Comparison of ENCODE assay signal across 28 cellular contexts in the genomic region with DNA sequence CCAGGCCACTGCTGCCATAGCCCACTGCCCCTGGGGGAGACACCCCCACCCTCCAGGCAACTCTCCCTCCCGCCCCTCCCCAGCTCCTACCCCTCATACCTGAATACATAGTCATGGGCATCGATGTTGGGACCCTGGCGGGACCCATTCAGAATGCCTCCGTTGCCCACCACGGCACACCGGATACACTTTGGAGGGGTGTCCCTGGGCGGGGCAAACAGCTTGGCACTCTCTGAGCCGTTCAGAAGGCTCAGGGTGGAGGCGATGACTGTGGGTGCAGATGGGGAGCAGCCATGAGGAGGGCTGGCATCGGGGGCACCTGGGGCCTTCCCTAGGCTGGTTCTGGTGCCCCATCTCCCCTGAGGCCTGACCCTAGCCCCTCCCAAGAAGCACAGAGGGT. TPM values are rescaled to one million over a fixed set of nuclear protein-coding genes. Genes with fewer than 3 reads are reported as not detected.
"Had no signal": no experiment of that assay in that cellular context is flagged by ENCODE, and none has a peak within 500 bp of the region (broad histone marks: within the 10 kb centered on the region; RNA-seq: fewer than 3 reads in every experiment).

No MANE protein-coding gene starts in this region.

- H3K36me3 Mint-ChIP-seq: natural killer cell treated with Interleukin-12 subunit alpha and Interleukin-12 subunit beta and Interleukin-15 and Interleukin-18, amount 100 ng/mL, for 72 hours had no signal

- H3K27ac Mint-ChIP-seq: natural killer cell treated with Interleukin-12 subunit alpha and Interleukin-12 subunit beta and Interleukin-15 and Interleukin-18, amount 100 ng/mL, for 72 hours; progenitor cell of endocrine pancreas had no signal

- H3K27me3 ChIP-seq: foreskin keratinocyte, hepatocyte, left lung, right lobe of liver, stomach, thyroid gland, upper lobe of left lung had no signal

- H3K4me3 Mint-ChIP-seq: natural killer cell treated with Interleukin-12 subunit alpha and Interleukin-12 subunit beta and Interleukin-15 and Interleukin-18, amount 100 ng/mL, for 72 hours had no signal

- DNase-seq: dermis blood vessel endothelial cell; effector memory CD4-positive, alpha-beta T cell; foreskin keratinocyte; heart left ventricle; left cardiac atrium; left lung; right lobe of liver; small intestine; stimulated activated CD4-positive, alpha-beta T cell treated with anti-CD3 and anti-CD28 coated beads, Interleukin-15, amount 100 ng/mL, for 24 hours; stimulated activated CD4-positive, alpha-beta T cell treated with anti-CD3 and anti-CD28 coated beads, Interleukin-2, amount 100 ng/mL, for 48 hours; stimulated activated CD8-positive, alpha-beta memory T cell treated with anti-CD3 and anti-CD28 coated beads, Interleukin-4, amount 100 ng/mL, for 48 hours; stimulated activated naive CD4-positive, alpha-beta T cell treated with Interleukin-2 at 50 U/mL for 16 hours; stomach; thyroid gland; upper lobe of left lung had no signal

- H3K4me2 ChIP-seq: hepatocyte had no signal

- H3K9me3 Mint-ChIP-seq: natural killer cell treated with Interleukin-12 subunit alpha and Interleukin-12 subunit beta and Interleukin-15 and Interleukin-18, amount 100 ng/mL, for 72 hours; neural crest cell had no signal

- H3K9me3 ChIP-seq: esophagus muscularis mucosa, gastroesophageal sphincter, heart left ventricle, left lung, right lobe of liver, stomach, thyroid gland, upper lobe of left lung had no signal

- H3K27ac ChIP-seq: coronary artery, esophagus muscularis mucosa, foreskin keratinocyte, heart left ventricle, hepatocyte, left lung, parathyroid adenoma, right lobe of liver, stomach, upper lobe of left lung had no signal

- H3K4me3 ChIP-seq: coronary artery, esophagus muscularis mucosa, gastroesophageal sphincter, heart left ventricle, hepatocyte, left lung, right lobe of liver, stomach, thyroid gland, upper lobe of left lung had no signal

- H3K36me3 ChIP-seq: esophagus muscularis mucosa, gastroesophageal sphincter, heart left ventricle, left lung, right lobe of liver, stomach, thyroid gland, upper lobe of left lung had no signal

- H3K4me1 ChIP-seq: foreskin keratinocyte, parathyroid adenoma had no signal

- FAIRE-seq: endothelial cell of umbilical vein, small intestine, urothelium cell line had no signal

- H3K27me3 Mint-ChIP-seq: natural killer cell treated with Interleukin-12 subunit alpha and Interleukin-12 subunit beta and Interleukin-15 and Interleukin-18, amount 100 ng/mL, for 72 hours; progenitor cell of endocrine pancreas had no signal

- H3K9ac ChIP-seq: parathyroid adenoma had no signal

RNA-seq across cellular contexts. Expression of a gene that starts 12.6 kb away (rescaled TPM):
- total RNA-seq: lung microvascular endothelial cell, temporal lobe had no signal

RNA-seq across cellular contexts. Expression of a gene that starts 33.3 kb away (rescaled TPM):
- total RNA-seq: endothelial cell of umbilical vein, kidney epithelial cell had no signal
- polyA plus RNA-seq: endothelial cell of umbilical vein had no signal
